9 cellular contexts compared by ENCODE assay signal in genomic region chr18:9743200-9744016, GRCh38. TPM values are rescaled to one million over a fixed set of nuclear protein-coding genes. Genes with fewer than 3 reads are reported as not detected.
DNase-seq lines count a peak whose midpoint lies in the region; ATAC-seq and TF ChIP-seq lines count a peak whose summit lies in the region.
"Had no signal": no experiment of that assay in that cellular context is flagged by ENCODE, and none has a peak within 500 bp of the region (broad histone marks: within the 10 kb centered on the region; RNA-seq: fewer than 3 reads in every experiment).

No MANE protein-coding gene starts in this region.

- no peaks in the 10 kb centered on the region for H3K27me3 ChIP-seq in AG04450 (ENCODE audit: control insufficient read depth, insufficient read depth, low read length)
- H3K27me3 ChIP-seq in IMR-90 (ENCODE audit: control insufficient read depth, insufficient read depth, low read length): no peaks in the 10 kb centered on the region; the same call in 1 of the 2 replicates
- H3K27me3 ChIP-seq in body of pancreas: no peaks in the 10 kb centered on the region
- H3K27me3 ChIP-seq in left lung: no peaks in the 10 kb centered on the region

- H2AK5ac ChIP-seq in IMR-90 (ENCODE audit: low read depth, low read length): peak overlapping the region; percentile 32; the same call in 1 of the 2 replicates

- H2BK5ac ChIP-seq in IMR-90 (ENCODE audit: low read depth, low read length, poor library complexity, severe bottlenecking): peak overlapping the region; percentile 61

- H3K27ac ChIP-seq in AG04450 (ENCODE audit: low read depth, low read length) (peak overlapping the region; percentile 72), IMR-90 (ENCODE audit: insufficient read depth, low read length) (no peak overlapping the region; the same call in 1 of the 2 replicates), body of pancreas (peak overlapping the region in 1 of 4 donors; percentile 14), left lung (peak overlapping the region; percentile 42 to 85)

- H2AFZ ChIP-seq in IMR-90 (replicated peaks; ENCODE audit: low read length, poor library complexity): peak overlapping the region; percentile 52

- no peaks in the 10 kb centered on the region for H3K36me3 ChIP-seq in IMR-90 (ENCODE audit: control insufficient read depth, insufficient read depth, low read length)
- no peaks in the 10 kb centered on the region for H3K36me3 ChIP-seq in body of pancreas (replicated peaks in 1 of 2; ENCODE audit: insufficient read depth in 1 of 2, low read depth in 2 of 2)
- H3K36me3 ChIP-seq in left lung: no peaks in the 10 kb centered on the region

- no peak overlapping the region for H3K23ac ChIP-seq in IMR-90 (ENCODE audit: low read depth, low read length)

- no peaks in the 10 kb centered on the region; the same call in 1 of the 2 replicates for H3K9me3 ChIP-seq in AG04450 (ENCODE audit: control insufficient read depth, insufficient read depth, low read length)
- H3K9me3 ChIP-seq in IMR-90 (ENCODE audit: control insufficient read depth, insufficient read depth, low read length): no peaks in the 10 kb centered on the region
- H3K9me3 ChIP-seq in body of pancreas: no peaks in the 10 kb centered on the region
- H3K9me3 ChIP-seq in left lung: no peaks in the 10 kb centered on the region

- WGBS in IMR-90 (ENCODE audit: extremely low coverage in 2 of 2, insufficient read length in 1 of 2), 2 experiments: 0% methylated on average over 5 of the region's 11 CpGs; no CpG with 5 or more reads in 1 of the 2 experiments
- WGBS in body of pancreas, 2 donors: 65 to 72% methylated on average over 11 of the region's 11 CpGs

- TF ChIP-seq RAD21 in IMR-90 (IDR thresholded peaks at IDR 0.05; ENCODE audit: low read length): peak; percentile 24; the same call in 1 of the 2 replicates

- no peak overlapping the region for H3K18ac ChIP-seq in IMR-90 (ENCODE audit: low read depth, low read length)

- peak overlapping the region; percentile 3 for H3K4me2 ChIP-seq in IMR-90 (ENCODE audit: low read depth, low read length)

- peak; percentile 74 for DNase-seq in AG04450 (ENCODE audit: low read depth, low spot score)
- DNase-seq in IMR-90: peak; percentile 98
- DNase-seq in body of pancreas: peak in 2 of 4 donors; percentile 29 to 51
- DNase-seq in left lung: peak in 1 of 2 donors; percentile 81
- DNase-seq: naive thymus-derived CD8-positive, alpha-beta T cell had no signal

- H3K4me1 ChIP-seq in IMR-90 (ENCODE audit: control insufficient read depth, insufficient read depth, low read length): peaks cover 10% of the 10 kb centered on the region
- peaks cover 12% of the 10 kb centered on the region for H3K4me1 ChIP-seq in body of pancreas
- peaks cover 23 to 77% of the 10 kb centered on the region in 2 donors for H3K4me1 ChIP-seq in left lung

- H2BK15ac ChIP-seq in IMR-90 (ENCODE audit: low read depth, low read length): peak overlapping the region; percentile 92; the same call in 1 of the 3 replicates

- peak; percentile 46; the same call in 1 of the 2 replicates for TF ChIP-seq POLR2A in IMR-90 (IDR thresholded peaks at IDR 0.05; ENCODE audit: low read depth, low read length)
- no peak for TF ChIP-seq POLR2A in body of pancreas (IDR thresholded peaks at IDR 0.05)

- peaks cover 13% of the 10 kb centered on the region for H3K9me1 ChIP-seq in IMR-90 (ENCODE audit: insufficient read depth, low read length)

- no peak overlapping the region for H3K56ac ChIP-seq in IMR-90 (ENCODE audit: extremely low read depth, insufficient read depth, low read length)

- CTCF ChIA-PET in AG04450 (lab: Charles Lee): interaction anchor here (0.8 kb wide), 1 partner anchor 15 kb away, joined by 3 read pairs; no protein-coding TSS in a partner anchor
- CTCF ChIA-PET in IMR-90 (lab: Yijun Ruan, JAX): interaction anchor here (0.6 to 0.8 kb wide), 4 partner anchors 10 to 214 kb away, joined by 3 to 9 read pairs (median 3); no protein-coding TSS in a partner anchor

- peak overlapping the region; percentile 65 for H3K4ac ChIP-seq in IMR-90 (ENCODE audit: low read depth, low read length)

- in situ Hi-C loops in IMR-90 (cut with MboI; ENCODE audit: low sequenced_read_pairs): no loop called here

- H4K91ac ChIP-seq in IMR-90 (ENCODE audit: insufficient read depth, low read depth, low read length): no peak overlapping the region

- H3K4me3 ChIP-seq in AG04450 (ENCODE audit: low read depth, low read length) (no peak overlapping the region), IMR-90 (ENCODE audit: insufficient read depth, low read depth, low read length) (no peak overlapping the region), body of pancreas (no peak overlapping the region), left lung (peak overlapping the region in 1 of 2 donors; percentile 22)

- no peak overlapping the region for H4K5ac ChIP-seq in IMR-90 (ENCODE audit: low read depth, low read length)

- intact Hi-C loops in IMR-90 (cut with micrococcal nuclease): loop anchor here (5.0 kb wide), 1 partner anchor 39 kb away; no protein-coding TSS in a partner anchor
- intact Hi-C loops in body of pancreas (cut with DNase I): no loop called here
- intact Hi-C loops in left lung (cut with DNase I): no loop called here

- H2BK120ac ChIP-seq in IMR-90 (ENCODE audit: low read depth, low read length): peak overlapping the region; percentile 41; the same call in 1 of the 2 replicates

- H2AK9ac ChIP-seq in IMR-90 (replicated peaks; ENCODE audit: low read depth, low read length, poor library complexity): peak overlapping the region; percentile 19

- H4K20me1 ChIP-seq in IMR-90 (ENCODE audit: insufficient read depth, low read length): peaks cover 25% of the 10 kb centered on the region; the same call in 1 of the 2 replicates

- ATAC-seq in IMR-90 (ENCODE audit: low read depth): peak; percentile 90
- ATAC-seq in body of pancreas: peak; percentile 38
- ATAC-seq in left lung: peak; percentile 67
- no peak for ATAC-seq in HG02763 (IDR thresholded peaks at IDR 0.05; ENCODE audit: unreplicated experiment)
- ATAC-seq in HG03460 (IDR thresholded peaks at IDR 0.05; ENCODE audit: unreplicated experiment): no peak
- ATAC-seq in GM21381 (IDR thresholded peaks at IDR 0.05; ENCODE audit: unreplicated experiment): no peak
- no peak for ATAC-seq in HG02623 (IDR thresholded peaks at IDR 0.05; ENCODE audit: unreplicated experiment)
- ATAC-seq: naive thymus-derived CD8-positive, alpha-beta T cell had no signal

- POLR2A ChIA-PET in AG04450 (lab: Yijun Ruan, JAX) (interaction anchor here (0.8 kb wide), 1 partner anchor 124 kb away, joined by 4 read pairs; no protein-coding TSS in a partner anchor), IMR-90 (lab: Charles Lee; ENCODE audit: unreplicated experiment) (no interaction called here)

- H2BK20ac ChIP-seq in IMR-90 (ENCODE audit: low read depth, low read length): no peak overlapping the region; the same call in 1 of the 2 replicates

- peaks cover 6 to 33% of the 10 kb centered on the region in 2 experiments; a peak in 3 of 4 replicates for H3K79me1 ChIP-seq in IMR-90 (ENCODE audit: low read depth in 1 of 2, low read length in 2 of 2)

- H4K8ac ChIP-seq in IMR-90 (ENCODE audit: low read depth in 2 of 2, low read length in 2 of 2): peak overlapping the region in 1 of 2 experiments; percentile 40; a peak in 1 of 4 replicates

- dilution Hi-C loops in IMR-90 (cut with HindIII; ENCODE audit: low sequenced_read_pairs, unreplicated experiment): no loop called here

- no TSS peak for BruUV-seq in IMR-90 (replicated peaks; lab: Mats Ljungman, UMichigan)

- TF ChIP-seq CTCF in AG04450 (IDR thresholded peaks at IDR 0.05; ENCODE audit: low read depth, low read length) (no peak), IMR-90 (conservative IDR thresholded peaks at IDR 0.05; ENCODE audit: low read depth, low read length) (no peak), body of pancreas (IDR thresholded peaks at IDR 0.05) (no peak), left lung (IDR thresholded peaks at IDR 0.05) (no peak)

- no peak overlapping the region for H3K14ac ChIP-seq in IMR-90 (replicated peaks; ENCODE audit: low read depth, low read length)

- H3K9ac ChIP-seq in IMR-90 (ENCODE audit: low read depth, low read length): no peak overlapping the region

TF ChIP-seq in IMR-90, 13 proteins besides CTCF, POLR2A, EP300 and RAD21:
- TF ChIP-seq CHD1 (IDR thresholded peaks at IDR 0.05; ENCODE audit: low read depth, low read length): peak; percentile 75; the same call in 1 of the 2 replicates
- TF ChIP-seq RCOR1 (IDR thresholded peaks at IDR 0.05; ENCODE audit: insufficient replicate concordance, low read length): peak; percentile 65
- no peak for TF ChIP-seq SMC3 (IDR thresholded peaks at IDR 0.05; ENCODE audit: low read depth, low read length)
- TF ChIP-seq FOS (IDR thresholded peaks at IDR 0.05; ENCODE audit: low read depth, low read length): peak; percentile 95
- 0 out of 2 replicates have a peak, but pooled peaks have one; percentile 18 for TF ChIP-seq MXI1 (IDR thresholded peaks at IDR 0.05; ENCODE audit: borderline replicate concordance, low read depth, low read length)
- TF ChIP-seq USF2 (IDR thresholded peaks at IDR 0.05; ENCODE audit: low read depth, low read length): peak; percentile 6; the same call in 1 of the 2 replicates
- TF ChIP-seq CEBPB (IDR thresholded peaks at IDR 0.05; ENCODE audit: low read depth, low read length): peak; percentile 96
- no peak for TF ChIP-seq NFE2L2 (IDR thresholded peaks at IDR 0.05; ENCODE audit: low read depth, low read length)
- peak; percentile 77 for TF ChIP-seq BHLHE40 (IDR thresholded peaks at IDR 0.05; ENCODE audit: low read depth, low read length)

RNA-seq across cellular contexts. Expression of gene RAB31, which starts 35.3 kb away (rescaled TPM):
- 34.0 and 43.7 TPM in 2 replicates for polyA plus RNA-seq in AG04450 (2011; rRNA removed)
- 29.7 and 35.6 TPM in 2 replicates for polyA minus RNA-seq in AG04450 (2011; rRNA and poly(A)+ RNA removed)
- 26.9 and 28.9 TPM in 2 replicates for total RNA-seq in IMR-90 (2012; rRNA removed)
- polyA plus RNA-seq in IMR-90 (2012; rRNA removed): 12.3 and 13.8 TPM in 2 replicates
- 5.7 and 7.0 TPM in 2 replicates for polyA plus RNA-seq in IMR-90 (2012; cell fraction: cytosol; rRNA removed)
- polyA plus RNA-seq in IMR-90 (2012; cell fraction: nucleus; rRNA removed; ENCODE audit: low replicate concordance): 13.4 and 18.7 TPM in 2 replicates
- total RNA-seq in body of pancreas: 1 to 10 TPM; 4.3 to 8.0 TPM
- total RNA-seq in left lung: 100 to 1,000 TPM; 115 to 135 TPM

Comparison
In these comparisons a context has a peak if more than half of its experiments do, and no peak if none do; other contexts are left out.
1. ATAC-seq: peak in IMR-90 (single experiment), body of pancreas (single experiment) and left lung (single experiment); none in HG02763 (single experiment), HG03460 (single experiment), GM21381 (single experiment) and HG02623 (single experiment).